ENCODE assay signal across 8 cellular contexts in the genomic region with DNA sequence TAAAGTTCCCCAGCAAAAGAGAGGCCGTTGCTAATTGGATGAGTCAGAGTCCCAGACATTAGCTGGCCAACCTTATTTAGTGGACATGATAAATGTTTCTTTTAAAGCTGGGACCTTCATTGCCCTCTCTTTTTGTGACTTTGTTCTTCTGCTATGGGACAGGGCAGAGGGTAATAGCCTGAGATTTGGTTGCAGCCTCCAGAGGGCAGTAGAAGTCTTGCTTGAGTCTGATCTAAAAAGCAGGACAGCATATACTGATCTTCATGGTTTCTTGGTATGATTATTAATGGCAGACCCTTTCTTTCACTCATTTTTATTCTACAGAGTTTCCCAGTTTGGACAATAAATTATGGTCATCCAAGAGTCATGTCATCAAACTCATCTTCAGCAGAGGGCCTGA.
DNase-seq lines count a peak whose midpoint lies in the region; ATAC-seq and TF ChIP-seq lines count a peak whose summit lies in the region.

No MANE protein-coding gene starts in this region.

- no peaks in the 10 kb centered on the region for H4K20me1 ChIP-seq in OCI-LY3 (ENCODE audit: insufficient read depth, low read length)

- no peak overlapping the region for H3K4me2 ChIP-seq in OCI-LY3 (ENCODE audit: low read length)

- DNase-seq in EH (ENCODE audit: low read depth) (peak; percentile 31), fibroblast of mammary gland (ENCODE audit: low read depth) (peak; percentile 25), NCI-H2171 (lab: John Stamatoyannopoulos, UW) (no peak)
- no peak for DNase-seq in stimulated activated CD4-positive, alpha-beta T cell treated with anti-CD3 and anti-CD28 coated beads, Interleukin-4, amount 100 ng/mL, for 24 hours

- H3K27ac ChIP-seq in 22Rv1 (no peak overlapping the region), OCI-LY3 (ENCODE audit: low read length) (no peak overlapping the region)

- no peak overlapping the region for H2AFZ ChIP-seq in OCI-LY3 (ENCODE audit: low read depth, low read length)

- H3K9ac ChIP-seq in OCI-LY3 (ENCODE audit: low read length): no peak overlapping the region

- TF ChIP-seq CTCF in 22Rv1 (IDR thresholded peaks at IDR 0.05): peak; percentile 47
- TF ChIP-seq CTCF in OCI-LY3 (IDR thresholded peaks at IDR 0.05; ENCODE audit: low read depth, low read length): peak; percentile 74
- peak; percentile 48 for TF ChIP-seq CTCF in fibroblast of mammary gland (conservative IDR thresholded peaks at IDR 0.05; ENCODE audit: control insufficient read depth, insufficient read depth, low read depth, low read length)

- ATAC-seq in GM19023 (IDR thresholded peaks at IDR 0.05; ENCODE audit: unreplicated experiment): no peak
- ATAC-seq in GM18519 (IDR thresholded peaks at IDR 0.05; ENCODE audit: low FRiP score, unreplicated experiment): no peak

- H3K79me2 ChIP-seq in OCI-LY3 (ENCODE audit: low read length): no peaks in the 10 kb centered on the region

- H3K4me1 ChIP-seq in OCI-LY3 (ENCODE audit: low read length): no peaks in the 10 kb centered on the region

- peaks cover 19% of the 10 kb centered on the region for H3K27me3 ChIP-seq in OCI-LY3 (ENCODE audit: low read depth, low read length)

- H3K4me3 ChIP-seq in OCI-LY3 (ENCODE audit: low read length) (no peak overlapping the region), fibroblast of mammary gland (ENCODE audit: control insufficient read depth, low read depth, low read length) (no peak overlapping the region)

- H3K36me3 ChIP-seq in OCI-LY3 (replicated peaks; ENCODE audit: low read depth, low read length): no peaks in the 10 kb centered on the region

- H3K9me3 ChIP-seq in OCI-LY3 (ENCODE audit: insufficient read depth, low read length): no peaks in the 10 kb centered on the region

Comparison
In these comparisons a context has a peak if more than half of its experiments do, and no peak if none do; other contexts are left out.
1. DNase-seq: peak in EH (single experiment) and fibroblast of mammary gland (single experiment); none in NCI-H2171 (single experiment) and stimulated activated CD4-positive, alpha-beta T cell treated with anti-CD3 and anti-CD28 coated beads, Interleukin-4, amount 100 ng/mL, for 24 hours (single experiment).
2. Peak in every context shown above with its lines, with median percentiles within 50 percentile points of each other: CTCF ChIP-seq.